In genomic region chr10:98256692-98257091, GRCh38 we compare ENCODE assay signal across 16 cellular contexts. TPM values are rescaled to one million over a fixed set of nuclear protein-coding genes. Genes with fewer than 3 reads are reported as not detected.
DNase-seq lines count a peak whose midpoint lies in the region; ATAC-seq and TF ChIP-seq lines count a peak whose summit lies in the region.
"Had no signal": no experiment of that assay in that cellular context is flagged by ENCODE, and none has a peak within 500 bp of the region (broad histone marks: within the 10 kb centered on the region; RNA-seq: fewer than 3 reads in every experiment).

No MANE protein-coding gene starts in this region.

- TF ChIP-seq CTCF in GM10266 (IDR thresholded peaks at IDR 0.05; ENCODE audit: control insufficient read depth, insufficient read depth, low read depth, missing control alignments) (no peak), IMR-90 (conservative IDR thresholded peaks at IDR 0.05; ENCODE audit: low read depth, low read length) (no peak), osteoblast (IDR thresholded peaks at IDR 0.05; ENCODE audit: extremely low read depth, low read depth, low read length) (no peak)

- no peaks in the 10 kb centered on the region for H3K9me3 ChIP-seq in IMR-90 (ENCODE audit: control insufficient read depth, insufficient read depth, low read length)
- no peaks in the 10 kb centered on the region for H3K9me3 ChIP-seq in osteoblast (ENCODE audit: low read depth, low read length)
- H3K9me3 ChIP-seq: A549 had no signal

- H3K9ac ChIP-seq in IMR-90 (ENCODE audit: low read depth, low read length): no peak overlapping the region

- H3K27ac ChIP-seq in IMR-90 (ENCODE audit: insufficient read depth, low read length): no peak overlapping the region
- no peak overlapping the region for H3K27ac ChIP-seq in osteoblast (ENCODE audit: low read depth, low read length)
- H3K27ac ChIP-seq: A549 had no signal

- DNase-seq in GM10266 (ENCODE audit: extremely low spot score): peak; percentile 4
- no peak for DNase-seq in IMR-90
- DNase-seq in islet precursor cell: peak; percentile 43
- DNase-seq in activated T-cell treated with anti-CD3 and anti-CD28 coated beads, Interleukin-2, amount 50 U/mL, for 24 hours: no peak
- no peak for DNase-seq in retina
- no peak for DNase-seq in osteoblast (ENCODE audit: insufficient read length, low spot score, missing footprints)
- no peak for DNase-seq in pons (ENCODE audit: low spot score)
- DNase-seq: Calu3; CD4-positive, alpha-beta T cell; DMS 273 treated with DMSO at 0.1 percent for 48 hours; HCEC 1CT; HFFc6; KBM-7 had no signal

- no peak overlapping the region for H3K4ac ChIP-seq in IMR-90 (ENCODE audit: low read depth, low read length)

- no peak for ATAC-seq in IMR-90 (ENCODE audit: low read depth)
- ATAC-seq: A549, GM12878, HepG2 had no signal

- H3K79me2 ChIP-seq in osteoblast (ENCODE audit: insufficient read depth, low read length): no peaks in the 10 kb centered on the region

- no peak overlapping the region for H2BK15ac ChIP-seq in IMR-90 (ENCODE audit: low read depth, low read length)

- dilution Hi-C loops in IMR-90 (cut with HindIII; ENCODE audit: low sequenced_read_pairs, unreplicated experiment): no loop called here

- intact Hi-C loops in IMR-90 (cut with micrococcal nuclease): no loop called here

- no peak overlapping the region for H3K18ac ChIP-seq in IMR-90 (ENCODE audit: low read depth, low read length)

- no peak for TF ChIP-seq RAD21 in IMR-90 (IDR thresholded peaks at IDR 0.05; ENCODE audit: low read length)

- no peak overlapping the region for H3K14ac ChIP-seq in IMR-90 (replicated peaks; ENCODE audit: low read depth, low read length)

- H3K36me3 Mint-ChIP-seq in activated T-cell treated with anti-CD3 and anti-CD28 coated beads, Interleukin-2, amount 50 U/mL, for 24 hours (ENCODE audit: low read depth): peaks cover 20% of the 10 kb centered on the region

- POLR2A ChIA-PET in IMR-90 (lab: Charles Lee; ENCODE audit: unreplicated experiment): no interaction called here

- H4K8ac ChIP-seq in IMR-90 (ENCODE audit: low read depth in 2 of 2, low read length in 2 of 2): no peak overlapping the region

- no peaks in the 10 kb centered on the region for H3K27me3 Mint-ChIP-seq in activated T-cell treated with anti-CD3 and anti-CD28 coated beads, Interleukin-2, amount 50 U/mL, for 24 hours
- H3K27me3 Mint-ChIP-seq: CD4-positive, alpha-beta T cell had no signal

- no peak overlapping the region for H3K23ac ChIP-seq in IMR-90 (ENCODE audit: low read depth, low read length)

- no peaks in the 10 kb centered on the region for H3K4me1 Mint-ChIP-seq in activated T-cell treated with anti-CD3 and anti-CD28 coated beads, Interleukin-2, amount 50 U/mL, for 24 hours (ENCODE audit: low read depth)

- H3K9me3 Mint-ChIP-seq in activated T-cell treated with anti-CD3 and anti-CD28 coated beads, Interleukin-2, amount 50 U/mL, for 24 hours: no peaks in the 10 kb centered on the region
- H3K9me3 Mint-ChIP-seq: CD4-positive, alpha-beta T cell; HFFc6 had no signal

- H3K27ac Mint-ChIP-seq in activated T-cell treated with anti-CD3 and anti-CD28 coated beads, Interleukin-2, amount 50 U/mL, for 24 hours: no peak overlapping the region
- H3K27ac Mint-ChIP-seq: CD4-positive, alpha-beta T cell; HFFc6 had no signal

- H3K4me1 ChIP-seq in IMR-90 (ENCODE audit: control insufficient read depth, insufficient read depth, low read length) (peaks cover 9% of the 10 kb centered on the region), osteoblast (ENCODE audit: insufficient read depth, low read length) (no peaks in the 10 kb centered on the region)

- H2BK20ac ChIP-seq in IMR-90 (ENCODE audit: low read depth, low read length): no peak overlapping the region

- no peak overlapping the region for H3K4me2 ChIP-seq in IMR-90 (ENCODE audit: low read depth, low read length)
- H3K4me2 ChIP-seq in osteoblast (ENCODE audit: insufficient read depth, low read length): no peak overlapping the region
- H3K4me2 ChIP-seq: A549 had no signal

- no peak overlapping the region for H3K4me3 Mint-ChIP-seq in activated T-cell treated with anti-CD3 and anti-CD28 coated beads, Interleukin-2, amount 50 U/mL, for 24 hours
- H3K4me3 Mint-ChIP-seq: CD4-positive, alpha-beta T cell; HFFc6 had no signal

- H4K20me1 ChIP-seq in IMR-90 (ENCODE audit: insufficient read depth, low read length) (no peaks in the 10 kb centered on the region; the same call in none of the 2 replicates), osteoblast (ENCODE audit: insufficient read depth, low read length) (peaks cover 5% of the 10 kb centered on the region)

- CTCF ChIA-PET in IMR-90 (lab: Yijun Ruan, JAX): no interaction called here

- no peak overlapping the region for H4K5ac ChIP-seq in IMR-90 (ENCODE audit: low read depth, low read length)

- peak overlapping the region; percentile 45 for H2AK9ac ChIP-seq in IMR-90 (replicated peaks; ENCODE audit: low read depth, low read length, poor library complexity)

- no CpG with 5 or more reads among the region's 11 CpGs for WGBS in IMR-90 (ENCODE audit: extremely low coverage in 2 of 2, insufficient read length in 1 of 2), 2 experiments

- H2AK5ac ChIP-seq in IMR-90 (ENCODE audit: low read depth, low read length): no peak overlapping the region

- in situ Hi-C loops in IMR-90 (cut with MboI; ENCODE audit: low sequenced_read_pairs): no loop called here

- no peak overlapping the region for H3K56ac ChIP-seq in IMR-90 (ENCODE audit: extremely low read depth, insufficient read depth, low read length)

- H3K36me3 ChIP-seq in IMR-90 (ENCODE audit: control insufficient read depth, insufficient read depth, low read length): 0 out of 2 replicates have a peak, but pooled peaks cover 3% of the 10 kb centered on the region
- peaks cover 54% of the 10 kb centered on the region for H3K36me3 ChIP-seq in osteoblast (ENCODE audit: insufficient read depth, low read length)

- H2AFZ ChIP-seq in IMR-90 (replicated peaks; ENCODE audit: low read length, poor library complexity) (no peak overlapping the region), osteoblast (ENCODE audit: low read length) (no peak overlapping the region)

- H4K91ac ChIP-seq in IMR-90 (ENCODE audit: insufficient read depth, low read depth, low read length): no peak overlapping the region

- no peaks in the 10 kb centered on the region for H3K79me1 ChIP-seq in IMR-90 (ENCODE audit: low read depth in 1 of 2, low read length in 2 of 2)

- BruUV-seq in IMR-90 (replicated peaks; lab: Mats Ljungman, UMichigan): no TSS peak

- no peak for TF ChIP-seq POLR2A in IMR-90 (IDR thresholded peaks at IDR 0.05; ENCODE audit: low read depth, low read length)

- H3K4me3 ChIP-seq in IMR-90 (ENCODE audit: insufficient read depth, low read depth, low read length) (no peak overlapping the region), osteoblast (ENCODE audit: insufficient read depth, low read length) (no peak overlapping the region)
- H3K4me3 ChIP-seq: A549, GM12878 had no signal

- H2BK120ac ChIP-seq in IMR-90 (ENCODE audit: low read depth, low read length): no peak overlapping the region

- peaks cover 20% of the 10 kb centered on the region for H3K9me1 ChIP-seq in IMR-90 (ENCODE audit: insufficient read depth, low read length)

- H3K27me3 ChIP-seq in IMR-90 (ENCODE audit: control insufficient read depth, insufficient read depth, low read length) (no peaks in the 10 kb centered on the region), osteoblast (ENCODE audit: insufficient read depth, low read length) (no peaks in the 10 kb centered on the region)

- H2BK5ac ChIP-seq in IMR-90 (ENCODE audit: low read depth, low read length, poor library complexity, severe bottlenecking): no peak overlapping the region

TF ChIP-seq in IMR-90, 13 proteins besides CTCF, POLR2A, EP300 and RAD21:
- TF ChIP-seq MAFK (IDR thresholded peaks at IDR 0.05; ENCODE audit: low read depth, low read length) (no peak), BHLHE40 (IDR thresholded peaks at IDR 0.05; ENCODE audit: low read depth, low read length) (no peak), MXI1 (IDR thresholded peaks at IDR 0.05; ENCODE audit: borderline replicate concordance, low read depth, low read length) (no peak), ELK1 (IDR thresholded peaks at IDR 0.05; ENCODE audit: borderline replicate concordance, low read depth, low read length) (no peak), RCOR1 (IDR thresholded peaks at IDR 0.05; ENCODE audit: insufficient replicate concordance, low read length) (no peak), SMC3 (IDR thresholded peaks at IDR 0.05; ENCODE audit: low read depth, low read length) (no peak), CHD1 (IDR thresholded peaks at IDR 0.05; ENCODE audit: low read depth, low read length) (no peak), RFX5 (IDR thresholded peaks at IDR 0.05; ENCODE audit: low read depth, low read length) (no peak), USF2 (IDR thresholded peaks at IDR 0.05; ENCODE audit: low read depth, low read length) (no peak), NFE2L2 (IDR thresholded peaks at IDR 0.05; ENCODE audit: low read depth, low read length) (no peak), MAZ (IDR thresholded peaks at IDR 0.05; ENCODE audit: borderline replicate concordance, low read depth, low read length) (no peak), FOS (IDR thresholded peaks at IDR 0.05; ENCODE audit: low read depth, low read length) (no peak), CEBPB (IDR thresholded peaks at IDR 0.05; ENCODE audit: low read depth, low read length) (no peak)

RNA-seq across cellular contexts. Expression of gene LOXL4, which starts 11.3 kb away (rescaled TPM):
- total RNA-seq in IMR-90 (2012; rRNA removed) (17.5 and 20.8 TPM in 2 replicates), osteoblast (28.6 and 36.6 TPM in 2 replicates)
- 24.9 and 26.7 TPM in 2 replicates for polyA plus RNA-seq in IMR-90 (2012; rRNA removed)
- 26.8 and 38.4 TPM in 2 replicates for polyA plus RNA-seq in IMR-90 (2012; cell fraction: cytosol; rRNA removed)
- polyA plus RNA-seq in IMR-90 (2012; cell fraction: nucleus; rRNA removed; ENCODE audit: low replicate concordance): 30.8 and 37.2 TPM in 2 replicates
- total RNA-seq: CD4-positive, alpha-beta T cell had no signal

Comparison
In these comparisons a context has a peak if more than half of its experiments do, and no peak if none do; other contexts are left out.
1. DNase-seq: peak in GM10266 (single experiment) and islet precursor cell (single experiment); none in IMR-90 (single experiment), activated T-cell treated with anti-CD3 and anti-CD28 coated beads, Interleukin-2, amount 50 U/mL, for 24 hours (single experiment), retina (single experiment), osteoblast (single experiment) and pons (single experiment).